8 cellular contexts compared by ENCODE assay signal in genomic region chr2:232781765-232782164, GRCh38. TPM values are rescaled to one million over a fixed set of nuclear protein-coding genes. Genes with fewer than 3 reads are reported as not detected.
DNase-seq lines count a peak whose midpoint lies in the region; ATAC-seq and TF ChIP-seq lines count a peak whose summit lies in the region.

No MANE protein-coding gene starts in this region.

- no peaks in the 10 kb centered on the region for H3K27me3 Mint-ChIP-seq in endothelial cell (ENCODE audit: unreplicated experiment)

- intact Hi-C loops in Panc1 (cut with micrococcal nuclease; ENCODE audit: unreplicated experiment) = no loop called here
- intact Hi-C loops in upper lobe of right lung (cut with DNase I) = no loop called here

- no TSS peak for BruUV-seq in Panc1 (replicated peaks; lab: Mats Ljungman, UMichigan)

- no peaks in the 10 kb centered on the region for H3K9me3 Mint-ChIP-seq in endothelial cell (ENCODE audit: unreplicated experiment)

- 0 out of 2 replicates have a peak, but pooled peaks cover 6% of the 10 kb centered on the region for H3K36me3 ChIP-seq in Panc1 (ENCODE audit: control insufficient read depth, insufficient read depth, low read length)
- peaks cover 7% of the 10 kb centered on the region for H3K36me3 ChIP-seq in upper lobe of right lung

- in situ Hi-C loops in Panc1 (cut with HindIII; ENCODE audit: low pct_unique_long_range_greater_than_20kb, low sequenced_read_pairs) = no loop called here

- no peak overlapping the region for H3K27ac Mint-ChIP-seq in endothelial cell (ENCODE audit: unreplicated experiment)

- H3K27me3 ChIP-seq in Panc1 (ENCODE audit: control insufficient read depth, insufficient read depth, low read length) (no peaks in the 10 kb centered on the region), upper lobe of right lung (no peaks in the 10 kb centered on the region)

- no peak for TF ChIP-seq CTCF in Panc1 (IDR thresholded peaks at IDR 0.05)
- no peak for TF ChIP-seq CTCF in endothelial cell (IDR thresholded peaks at IDR 0.05; ENCODE audit: unreplicated experiment)
- TF ChIP-seq CTCF in upper lobe of right lung (IDR thresholded peaks at IDR 0.05) = no peak

- H3K4me3 ChIP-seq in Panc1 (ENCODE audit: low read depth in 2 of 2, low read length in 2 of 2) (no peak overlapping the region), upper lobe of right lung (no peak overlapping the region)

- H3K9me3 ChIP-seq in Panc1 (ENCODE audit: control insufficient read depth, insufficient read depth, low read depth, low read length) (no peaks in the 10 kb centered on the region), upper lobe of right lung (no peaks in the 10 kb centered on the region)

- CTCF ChIA-PET in Panc1 (lab: Charles Lee) = no interaction called here

- H3K27ac ChIP-seq in Panc1 (ENCODE audit: low read length) = peak overlapping the region; percentile 67
- H3K27ac ChIP-seq in upper lobe of right lung = no peak overlapping the region

- H3K4me3 Mint-ChIP-seq in endothelial cell (ENCODE audit: unreplicated experiment) = no peak overlapping the region

- peak; percentile 28 for DNase-seq in NK-92 treated with Interleukin-12 subunit alpha and Interleukin-12 subunit beta, amount 100 ng/mL, for 24 hours (lab: John Stamatoyannopoulos, UW)
- DNase-seq in NK-92 (lab: John Stamatoyannopoulos, UW; ENCODE audit: unreplicated experiment) (no peak), Panc1 (ENCODE audit: low read depth, low spot score) (peak; percentile 8), fibroblast of peridontal ligament (ENCODE audit: extremely low read depth) (peak; percentile 74), endothelial cell (ENCODE audit: low spot score) (no peak), upper lobe of right lung (no peak), retina (no peak)

- H3K4me1 ChIP-seq in Panc1 (ENCODE audit: control insufficient read depth, insufficient read depth, low read length) (peaks cover 47% of the 10 kb centered on the region), upper lobe of right lung (no peaks in the 10 kb centered on the region)

- ATAC-seq in HG02623 (IDR thresholded peaks at IDR 0.05; ENCODE audit: unreplicated experiment) (peak; percentile 88), Panc1 (peak; percentile 97), upper lobe of right lung (no peak)

- H3K4me1 Mint-ChIP-seq in endothelial cell (ENCODE audit: unreplicated experiment) = no peaks in the 10 kb centered on the region

- no peaks in the 10 kb centered on the region for H3K36me3 Mint-ChIP-seq in endothelial cell (ENCODE audit: low read depth, unreplicated experiment)

- POLR2A ChIA-PET in Panc1 (lab: Charles Lee) = no interaction called here

RNA-seq across cellular contexts. Expression of gene KCNJ13, which starts 5.4 kb away (rescaled TPM):
- 1.1 TPM for total RNA-seq in Panc1 (2021; ENCODE audit: unreplicated experiment)
- polyA plus RNA-seq in Panc1 (2012; ENCODE audit: insufficient read length) = 0.16 TPM
- total RNA-seq in endothelial cell (ENCODE audit: unreplicated experiment) = not detected
- not detected for total RNA-seq in upper lobe of right lung

Comparison
In these comparisons a context has a peak if more than half of its experiments do, and no peak if none do; other contexts are left out.
1. DNase-seq: peak in NK-92 treated with Interleukin-12 subunit alpha and Interleukin-12 subunit beta, amount 100 ng/mL, for 24 hours (single experiment), Panc1 (single experiment) and fibroblast of peridontal ligament (single experiment); none in NK-92 (single experiment), endothelial cell (single experiment), upper lobe of right lung (single experiment) and retina (single experiment).